8 cellular contexts compared by ENCODE assay signal in genomic region chr15:58438956-58439355, GRCh38. TPM values are rescaled to one million over a fixed set of nuclear protein-coding genes. Genes with fewer than 3 reads are reported as not detected.
A peak's percentile ranks its signal among the peaks of the same experiment; 100 is the strongest.
DNase-seq lines count a peak whose midpoint lies in the region; ATAC-seq and TF ChIP-seq lines count a peak whose summit lies in the region.

No MANE protein-coding gene starts in this region.

- intact Hi-C loops in stomach (cut with DNase I; ENCODE audit: low total_unique reads), result no loop called here

- no peak for TF ChIP-seq POLR2A in stomach (IDR thresholded peaks at IDR 0.05)

- no peak for ATAC-seq in GM21423 (IDR thresholded peaks at IDR 0.05; ENCODE audit: unreplicated experiment)

- no peaks in the 10 kb centered on the region for H3K36me3 ChIP-seq in cardiac muscle cell
- no peaks in the 10 kb centered on the region for H3K36me3 ChIP-seq in stomach

- H3K27me3 ChIP-seq in cardiac muscle cell (no peaks in the 10 kb centered on the region), stomach (no peaks in the 10 kb centered on the region)

- H3K4me1 ChIP-seq in cardiac muscle cell (ENCODE audit: low read depth) (peaks cover 10% of the 10 kb centered on the region), stomach (peaks cover 12 to 41% (median 24%) of the 10 kb centered on the region in 4 donors)

- TF ChIP-seq CTCF in WI38 (IDR thresholded peaks at IDR 0.05; ENCODE audit: low read depth, low read length) (peak; percentile 22), cardiac muscle cell (IDR thresholded peaks at IDR 0.05; ENCODE audit: low read depth, low read length) (peak; percentile 38), stomach (IDR thresholded peaks at IDR 0.05) (no peak)

- WGBS in stomach, 5 donors, result 67 to 80% (median 75%) methylated on average over 7 of the region's 7 CpGs

- peak; percentile 29 for DNase-seq in stimulated activated CD4-positive, alpha-beta T cell treated with anti-CD3 and anti-CD28 coated beads, Interleukin-1b, Interleukin-23, amount 100 ng/mL, for 48 hours
- DNase-seq in stimulated activated CD4-positive, alpha-beta T cell treated with anti-CD3 and anti-CD28 coated beads, Interleukin-4, amount 100 ng/mL, for 4 hours, result no peak
- peak; percentile 41 for DNase-seq in NCI-H2107 (lab: John Stamatoyannopoulos, UW)
- DNase-seq in cardiac muscle cell (ENCODE audit: low read depth in 1 of 2, low spot score in 1 of 2), result peak; percentile 66 to 73
- DNase-seq in stomach, result no peak
- no peak for DNase-seq in superior temporal gyrus (ENCODE audit: extremely low spot score)

- H3K4me3 ChIP-seq in WI38 (ENCODE audit: low read depth, low read length), result no peak overlapping the region
- no peak overlapping the region for H3K4me3 ChIP-seq in cardiac muscle cell
- no peak overlapping the region for H3K4me3 ChIP-seq in stomach

- no peak overlapping the region for H3K27ac ChIP-seq in cardiac muscle cell
- peak overlapping the region in 4 of 5 donors; percentile 79 to 91 (median 88) for H3K27ac ChIP-seq in stomach

- H3K9me3 ChIP-seq in cardiac muscle cell (ENCODE audit: low read depth), result no peaks in the 10 kb centered on the region
- no peaks in the 10 kb centered on the region for H3K9me3 ChIP-seq in stomach

- no peak for TF ChIP-seq EP300 in stomach (IDR thresholded peaks at IDR 0.05)

RNA-seq across cellular contexts. Expression of gene LIPC, which starts 7.2 kb away (rescaled TPM):
- total RNA-seq in cardiac muscle cell (not detected in 2 replicates), stomach (1 to 10 TPM in 1 of 5 donors, under 1 TPM in 1, not detected in 3; 0.58 to 7.5 TPM)
- polyA plus RNA-seq in cardiac muscle cell (not detected in 2 replicates), stomach (under 1 TPM in 2 of 3 donors, not detected in 1; 0.23 to 0.93 TPM)

Comparison
In these comparisons a context has a peak if more than half of its experiments do, and no peak if none do; other contexts are left out.
1. DNase-seq: peak in stimulated activated CD4-positive, alpha-beta T cell treated with anti-CD3 and anti-CD28 coated beads, Interleukin-1b, Interleukin-23, amount 100 ng/mL, for 48 hours (single experiment), NCI-H2107 (single experiment) and cardiac muscle cell (2 of 2); none in stimulated activated CD4-positive, alpha-beta T cell treated with anti-CD3 and anti-CD28 coated beads, Interleukin-4, amount 100 ng/mL, for 4 hours (0 of 2), stomach (single experiment) and superior temporal gyrus (single experiment).
2. CTCF ChIP-seq: peak in WI38 (single experiment) and cardiac muscle cell (single experiment); none in stomach (0 of 7).